In the genomic region with DNA sequence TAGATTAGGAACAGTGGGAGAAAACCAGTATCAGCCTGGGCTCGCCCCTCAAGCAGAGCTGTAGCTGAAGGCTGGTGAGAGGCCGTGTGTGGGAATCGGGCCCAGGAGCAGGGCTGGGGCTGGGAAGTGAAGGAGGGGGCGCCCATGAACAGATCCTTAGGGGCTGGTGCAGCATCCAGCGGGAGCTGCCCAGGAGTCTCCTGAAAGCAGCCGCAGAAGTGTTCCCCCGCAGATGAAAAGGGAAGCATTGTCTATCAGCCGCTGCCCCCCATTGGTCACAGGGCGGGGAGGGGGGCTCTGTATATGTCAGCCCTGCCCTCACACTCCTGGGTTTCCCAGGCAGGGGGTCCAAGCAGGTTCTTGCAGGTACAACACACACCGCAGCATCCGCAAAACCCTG, we compare ENCODE assay signal across 20 cellular contexts. TPM values are rescaled to one million over a fixed set of nuclear protein-coding genes. Genes with fewer than 3 reads are reported as not detected.
A peak's percentile ranks its signal among the peaks of the same experiment; 100 is the strongest.
DNase-seq lines count a peak whose midpoint lies in the region; ATAC-seq and TF ChIP-seq lines count a peak whose summit lies in the region.
"Had no signal": no experiment of that assay in that cellular context is flagged by ENCODE, and none has a peak within 500 bp of the region (broad histone marks: within the 10 kb centered on the region; RNA-seq: fewer than 3 reads in every experiment).

No MANE protein-coding gene starts in this region.

- H3K9me3 ChIP-seq in BLaER1 treated with 17β-estradiol and CSF1 and Interleukin-3, amounts not matched to agents 10 nM and 100 nM (replicated peaks in 1 of 11) = peaks cover 0 to 10% (median 4%) of the 10 kb centered on the region in 11 experiments; a peak in 20 of 22 replicates
- H3K9me3 ChIP-seq in HUES48 (ENCODE audit: control insufficient read depth, insufficient read depth, low read length) (no peaks in the 10 kb centered on the region), neural progenitor cell (ENCODE audit: low read depth) (no peaks in the 10 kb centered on the region)

- ATAC-seq in HG03457 (IDR thresholded peaks at IDR 0.05; ENCODE audit: unreplicated experiment) (no peak), GM18502 (IDR thresholded peaks at IDR 0.05; ENCODE audit: poor library complexity, unreplicated experiment) (no peak), HG02623 (IDR thresholded peaks at IDR 0.05; ENCODE audit: unreplicated experiment) (no peak)
- ATAC-seq: CD8-positive, alpha-beta T cell had no signal

- H3K27ac Mint-ChIP-seq in neural progenitor cell = peak overlapping the region; percentile 95
- H3K27ac Mint-ChIP-seq: CD8-positive, alpha-beta T cell; HFFc6; IgD-negative memory B cell had no signal

- H2AFZ ChIP-seq in neural progenitor cell (replicated peaks) = no peak overlapping the region

- no peaks in the 10 kb centered on the region for H3K79me2 ChIP-seq in neural progenitor cell (ENCODE audit: low read depth)

- TF ChIP-seq CTCF in neural progenitor cell (IDR thresholded peaks at IDR 0.05) = no peak

- peaks cover 19% of the 10 kb centered on the region for H3K27me3 Mint-ChIP-seq in neural progenitor cell (ENCODE audit: insufficient read depth, low read depth)

- H3F3A ChIP-seq in neural progenitor cell (ENCODE audit: low read depth) = no peaks in the 10 kb centered on the region

- H3K9ac ChIP-seq in BLaER1 treated with 17β-estradiol and CSF1 and Interleukin-3, amounts not matched to agents 10 nM and 100 nM = peak overlapping the region in 3 of 11 experiments; percentile 9 to 39 (median 21); a peak in 1 of 22 replicates
- H3K9ac ChIP-seq in HUES48 (ENCODE audit: low read depth, low read length) (0 out of 2 replicates have a peak overlapping the region, but pooled peaks have one; percentile 1), neural progenitor cell (no peak overlapping the region)

- H4K20me1 ChIP-seq in BLaER1 treated with 17β-estradiol and CSF1 and Interleukin-3, amounts not matched to agents 10 nM and 100 nM = no peaks in the 10 kb centered on the region; a peak in 1 of 22 replicates
- H4K20me1 ChIP-seq in neural progenitor cell (ENCODE audit: low read depth) = no peaks in the 10 kb centered on the region

- H3K4me3 ChIP-seq in BLaER1 treated with 17β-estradiol and CSF1 and Interleukin-3, amounts not matched to agents 10 nM and 100 nM = no peak overlapping the region
- H3K4me3 ChIP-seq in HUES48 (ENCODE audit: low read depth, low read length) (no peak overlapping the region), neural progenitor cell (no peak overlapping the region)

- H3K4me1 Mint-ChIP-seq in neural progenitor cell = peaks cover 24% of the 10 kb centered on the region
- H3K4me1 Mint-ChIP-seq: IgD-negative memory B cell had no signal

- no peak overlapping the region for H3K4me3 Mint-ChIP-seq in neural progenitor cell
- H3K4me3 Mint-ChIP-seq: CD8-positive, alpha-beta T cell; HFFc6; IgD-negative memory B cell had no signal

- peaks cover 0 to 26% (median 0%) of the 10 kb centered on the region in 11 experiments; a peak in 6 of 22 replicates for H3K27me3 ChIP-seq in BLaER1 treated with 17β-estradiol and CSF1 and Interleukin-3, amounts not matched to agents 10 nM and 100 nM
- H3K27me3 ChIP-seq in HUES48 (ENCODE audit: control insufficient read depth, insufficient read depth, low read length) (no peaks in the 10 kb centered on the region; the same call in 1 of the 2 replicates), neural progenitor cell (no peaks in the 10 kb centered on the region)

- peaks cover 38 to 66% (median 53%) of the 10 kb centered on the region in 10 experiments for H3K4me1 ChIP-seq in BLaER1 treated with 17β-estradiol and CSF1 and Interleukin-3, amounts not matched to agents 10 nM and 100 nM
- peaks cover 3% of the 10 kb centered on the region; the same call in 1 of the 2 replicates for H3K4me1 ChIP-seq in HUES48 (ENCODE audit: control insufficient read depth, insufficient read depth, low read length)
- H3K4me1 ChIP-seq in neural progenitor cell = peaks cover 8% of the 10 kb centered on the region

- H3K36me3 Mint-ChIP-seq in neural progenitor cell = peaks cover 2% of the 10 kb centered on the region
- H3K36me3 Mint-ChIP-seq: CD8-positive, alpha-beta T cell; IgD-negative memory B cell had no signal

- no peak overlapping the region for H3K27ac ChIP-seq in BLaER1 treated with 17β-estradiol and CSF1 and Interleukin-3, amounts not matched to agents 10 nM and 100 nM
- H3K27ac ChIP-seq in HUES48 (ENCODE audit: low read depth, low read length) (no peak overlapping the region), cingulate gyrus (ENCODE audit: low read depth, low read length) (peak overlapping the region; percentile 0), neural progenitor cell (no peak overlapping the region)

- H3K36me3 ChIP-seq in BLaER1 treated with 17β-estradiol and CSF1 and Interleukin-3, amounts not matched to agents 10 nM and 100 nM = no peaks in the 10 kb centered on the region; a peak in 1 of 22 replicates
- H3K36me3 ChIP-seq in HUES48 (ENCODE audit: control insufficient read depth, insufficient read depth, low read length) (no peaks in the 10 kb centered on the region), neural progenitor cell (no peaks in the 10 kb centered on the region)

- peak overlapping the region; percentile 61 to 90 (median 80) for H3K4me2 ChIP-seq in BLaER1 treated with 17β-estradiol and CSF1 and Interleukin-3, amounts not matched to agents 10 nM and 100 nM
- no peak overlapping the region for H3K4me2 ChIP-seq in neural progenitor cell

- DNase-seq in neural progenitor cell (ENCODE audit: low spot score) = no peak
- no peak for DNase-seq in NCI-H1417 treated with DMSO at 0.1 percent for 48 hours (lab: John Stamatoyannopoulos, UW)
- DNase-seq: ACHN; CD8-positive, alpha-beta T cell; DND-41; GDM1; GOT3; HFFc6; NCI-H1694; NCI-H2171; NCI-H446 treated with DMSO at 0.1 percent for 48 hours; NCI-H774; SIG-M5 had no signal

- H3K9me3 Mint-ChIP-seq in neural progenitor cell = peaks cover 9% of the 10 kb centered on the region
- H3K9me3 Mint-ChIP-seq: CD8-positive, alpha-beta T cell had no signal

RNA-seq across cellular contexts. Expression of a gene that starts 15.6 kb away (rescaled TPM):
- 1.4 and 2.8 TPM in 2 replicates for total RNA-seq in neural progenitor cell (ENCODE audit: low replicate concordance)
- total RNA-seq: CD8-positive, alpha-beta T cell; HFFc6 had no signal
